ENCODE assay signal across 8 cellular contexts in genomic region chr13:51453308-51453958, GRCh38. TPM values are rescaled to one million over a fixed set of nuclear protein-coding genes. Genes with fewer than 3 reads are reported as not detected.
A peak's percentile ranks its signal among the peaks of the same experiment; 100 is the strongest.
DNase-seq lines count a peak whose midpoint lies in the region; ATAC-seq and TF ChIP-seq lines count a peak whose summit lies in the region.

No MANE protein-coding gene starts in this region.

- peak; percentile 89 for DNase-seq in AG20443 (ENCODE audit: low spot score)
- DNase-seq in NOMO-1 treated with DMSO at 0.1 percent for 48 hours (lab: John Stamatoyannopoulos, UW; ENCODE audit: unreplicated experiment): peak; percentile 87
- DNase-seq in activated T-cell treated with anti-CD3 and anti-CD28 coated beads, Interleukin-2, amount 50 U/mL, for 24 hours: peak; percentile 89
- DNase-seq in esophagus squamous epithelium (lab: John Stamatoyannopoulos, UW): peak; percentile 79
- no peak for DNase-seq in neural crest cell (ENCODE audit: low read depth, low spot score)

- TF ChIP-seq CTCF in esophagus squamous epithelium (IDR thresholded peaks at IDR 0.05): peak in 2 of 6 experiments; percentile 9 to 11
- TF ChIP-seq CTCF in neural crest cell (conservative IDR thresholded peaks at IDR 0.05): no peak

- H3K9me3 Mint-ChIP-seq in activated T-cell treated with anti-CD3 and anti-CD28 coated beads, Interleukin-2, amount 50 U/mL, for 24 hours: peaks cover 3% of the 10 kb centered on the region
- H3K9me3 Mint-ChIP-seq in neural crest cell: no peaks in the 10 kb centered on the region
- peaks cover 3% of the 10 kb centered on the region for H3K9me3 Mint-ChIP-seq in stimulated activated naive CD8-positive, alpha-beta T cell treated with anti-CD3 and anti-CD28 coated beads, Interleukin-15, Interleukin-2, amounts not matched to agents 100 ng/mL and 50 ng/mL, for 24 hours

- ATAC-seq in GM19023 (IDR thresholded peaks at IDR 0.05; ENCODE audit: unreplicated experiment): peak; percentile 37
- peak; percentile 33 for ATAC-seq in HG03139 (IDR thresholded peaks at IDR 0.05; ENCODE audit: unreplicated experiment)

- intact Hi-C loops in esophagus squamous epithelium (cut with DNase I): loop anchor here (2.0 to 10.0 kb wide), 2 partner anchors 131 to 331 kb away; partner anchors contain the start of gene WDFY2

- H3K4me3 ChIP-seq in esophagus squamous epithelium: peak overlapping the region; percentile 59 to 99 (median 88)

- peak in 3 of 4 donors; percentile 50 to 88 (median 73) for TF ChIP-seq POLR2A in esophagus squamous epithelium (IDR thresholded peaks at IDR 0.05)

- no peaks in the 10 kb centered on the region for H3K9me3 ChIP-seq in esophagus squamous epithelium

- no peaks in the 10 kb centered on the region for H3K27me3 Mint-ChIP-seq in activated T-cell treated with anti-CD3 and anti-CD28 coated beads, Interleukin-2, amount 50 U/mL, for 24 hours
- H3K27me3 Mint-ChIP-seq in neural crest cell (ENCODE audit: low read depth): peaks cover 2% of the 10 kb centered on the region
- no peaks in the 10 kb centered on the region for H3K27me3 Mint-ChIP-seq in stimulated activated naive CD8-positive, alpha-beta T cell treated with anti-CD3 and anti-CD28 coated beads, Interleukin-15, Interleukin-2, amounts not matched to agents 100 ng/mL and 50 ng/mL, for 24 hours

- H3K27me3 ChIP-seq in esophagus squamous epithelium: no peaks in the 10 kb centered on the region

- peaks cover 5 to 37% (median 6%) of the 10 kb centered on the region in 3 donors for H3K36me3 ChIP-seq in esophagus squamous epithelium

- peak overlapping the region; percentile 98 for H3K27ac Mint-ChIP-seq in activated T-cell treated with anti-CD3 and anti-CD28 coated beads, Interleukin-2, amount 50 U/mL, for 24 hours
- H3K27ac Mint-ChIP-seq in neural crest cell (ENCODE audit: unreplicated experiment): peak overlapping the region; percentile 97
- peak overlapping the region; percentile 98 for H3K27ac Mint-ChIP-seq in stimulated activated naive CD8-positive, alpha-beta T cell treated with anti-CD3 and anti-CD28 coated beads, Interleukin-15, Interleukin-2, amounts not matched to agents 100 ng/mL and 50 ng/mL, for 24 hours

- H3K4me1 Mint-ChIP-seq in activated T-cell treated with anti-CD3 and anti-CD28 coated beads, Interleukin-2, amount 50 U/mL, for 24 hours (ENCODE audit: low read depth): peaks cover 49% of the 10 kb centered on the region
- H3K4me1 Mint-ChIP-seq in neural crest cell: peaks cover 40% of the 10 kb centered on the region
- H3K4me1 Mint-ChIP-seq in stimulated activated naive CD8-positive, alpha-beta T cell treated with anti-CD3 and anti-CD28 coated beads, Interleukin-15, Interleukin-2, amounts not matched to agents 100 ng/mL and 50 ng/mL, for 24 hours (ENCODE audit: low read depth): peaks cover 41% of the 10 kb centered on the region

- H3K4me3 Mint-ChIP-seq in activated T-cell treated with anti-CD3 and anti-CD28 coated beads, Interleukin-2, amount 50 U/mL, for 24 hours: peak overlapping the region; percentile 83
- peak overlapping the region; percentile 98 for H3K4me3 Mint-ChIP-seq in neural crest cell
- peak overlapping the region; percentile 93 for H3K4me3 Mint-ChIP-seq in stimulated activated naive CD8-positive, alpha-beta T cell treated with anti-CD3 and anti-CD28 coated beads, Interleukin-15, Interleukin-2, amounts not matched to agents 100 ng/mL and 50 ng/mL, for 24 hours

- peaks cover 80% of the 10 kb centered on the region for H3K36me3 Mint-ChIP-seq in activated T-cell treated with anti-CD3 and anti-CD28 coated beads, Interleukin-2, amount 50 U/mL, for 24 hours (ENCODE audit: low read depth)
- peaks cover 11% of the 10 kb centered on the region for H3K36me3 Mint-ChIP-seq in neural crest cell (ENCODE audit: low read depth)
- peaks cover 48% of the 10 kb centered on the region for H3K36me3 Mint-ChIP-seq in stimulated activated naive CD8-positive, alpha-beta T cell treated with anti-CD3 and anti-CD28 coated beads, Interleukin-15, Interleukin-2, amounts not matched to agents 100 ng/mL and 50 ng/mL, for 24 hours (ENCODE audit: low read depth)

- 0% methylated on average over 15 to 19 of the region's 62 CpGs for WGBS in esophagus squamous epithelium, 2 donors

- peaks cover 7 to 45% (median 16%) of the 10 kb centered on the region in 3 donors for H3K4me1 ChIP-seq in esophagus squamous epithelium

- H3K27ac ChIP-seq in esophagus squamous epithelium: peak overlapping the region; percentile 95 to 100 (median 98)

RNA-seq across cellular contexts. Expression of gene INTS6, which starts 0.6 kb away (rescaled TPM):
- 10 to 100 TPM; 25.1 to 42.2 (median 31.8) TPM for total RNA-seq in esophagus squamous epithelium
- total RNA-seq in neural crest cell: 38.1 and 39.2 TPM in 2 replicates
